ENCODE assay signal across 23 cellular contexts in genomic region chr5:11793396-11793795, GRCh38.
DNase-seq lines count a peak whose midpoint lies in the region; ATAC-seq, FAIRE-seq and TF ChIP-seq lines count a peak whose summit lies in the region.
"Had no signal": no experiment of that assay in that cellular context is flagged by ENCODE, and none has a peak within 500 bp of the region (broad histone marks: within the 10 kb centered on the region; RNA-seq: fewer than 3 reads in every experiment).

No MANE protein-coding gene starts in this region.

- peak; percentile 64 for FAIRE-seq in bronchial epithelial cell (lab: Jason Lieb, UNC)
- FAIRE-seq: A204.1, D721Med, GM12891, GM18507 had no signal

- DNase-seq in G401 (ENCODE audit: low spot score): peak; percentile 90
- peak; percentile 82 for DNase-seq in NCI-H446 treated with DMSO at 0.1 percent for 48 hours (lab: John Stamatoyannopoulos, UW)
- DNase-seq in bronchial epithelial cell (ENCODE audit: low read depth): no peak
- no peak for DNase-seq in activated CD4-positive, alpha-beta T cell treated with anti-CD3 and anti-CD28 coated beads for 36 hours
- DNase-seq in stimulated activated naive CD4-positive, alpha-beta T cell treated with Interleukin-2 at 50 U/mL for 16 hours (lab: John Stamatoyannopoulos, UW): no peak
- DNase-seq: AML-193; BE2C; CD4-positive, alpha-beta T cell; CD8-positive, alpha-beta memory T cell; DMS 273 treated with DMSO at 0.1 percent for 48 hours; DMS79; EL; GF-D8; H9 had no signal

- CTCF ChIA-PET in activated CD4-positive, alpha-beta T cell treated with anti-CD3 and anti-CD28 coated beads for 36 hours (lab: Charles Lee): no interaction called here

- no peak for TF ChIP-seq CTCF in bronchial epithelial cell (IDR thresholded peaks at IDR 0.05; ENCODE audit: insufficient read depth, low read length, severe bottlenecking)

- H3K4me3 Mint-ChIP-seq in activated CD4-positive, alpha-beta T cell treated with anti-CD3 and anti-CD28 coated beads for 36 hours: no peak overlapping the region
- H3K4me3 Mint-ChIP-seq: CD14-positive monocyte; CD4-positive, alpha-beta T cell; CD8-positive, alpha-beta memory T cell; GM23338; H9 had no signal

- POLR2A ChIA-PET in activated CD4-positive, alpha-beta T cell treated with anti-CD3 and anti-CD28 coated beads for 36 hours (lab: Charles Lee): no interaction called here

- no peaks in the 10 kb centered on the region for H3K36me3 Mint-ChIP-seq in activated CD4-positive, alpha-beta T cell treated with anti-CD3 and anti-CD28 coated beads for 36 hours (ENCODE audit: low read depth)
- H3K36me3 Mint-ChIP-seq: CD14-positive monocyte; CD8-positive, alpha-beta memory T cell had no signal

- no peaks in the 10 kb centered on the region for H3K4me1 Mint-ChIP-seq in activated CD4-positive, alpha-beta T cell treated with anti-CD3 and anti-CD28 coated beads for 36 hours
- H3K4me1 Mint-ChIP-seq: CD14-positive monocyte; CD8-positive, alpha-beta memory T cell had no signal

- H3K36me3 ChIP-seq in bronchial epithelial cell (ENCODE audit: control insufficient read depth, insufficient read depth, low read length): no peaks in the 10 kb centered on the region
- H3K36me3 ChIP-seq: BE2C; BLaER1 treated with 17β-estradiol and CSF1 and Interleukin-3, amounts not matched to agents 10 nM and 100 nM had no signal

- intact Hi-C loops in activated CD4-positive, alpha-beta T cell treated with anti-CD3 and anti-CD28 coated beads for 36 hours (cut with DNase I, micrococcal nuclease): no loop called here

- H3K27me3 ChIP-seq in bronchial epithelial cell (ENCODE audit: control insufficient read depth, insufficient read depth, low read length): no peaks in the 10 kb centered on the region
- H3K27me3 ChIP-seq: BE2C; BLaER1 treated with 17β-estradiol and CSF1 and Interleukin-3, amounts not matched to agents 10 nM and 100 nM had no signal

- no peak overlapping the region for H3K27ac Mint-ChIP-seq in activated CD4-positive, alpha-beta T cell treated with anti-CD3 and anti-CD28 coated beads for 36 hours
- H3K27ac Mint-ChIP-seq: CD14-positive monocyte; CD4-positive, alpha-beta T cell; CD8-positive, alpha-beta memory T cell; GM23338; H9 had no signal

- no peak overlapping the region for H3K4me3 ChIP-seq in bronchial epithelial cell (ENCODE audit: low read depth, low read length)
- H3K4me3 ChIP-seq: BLaER1 treated with 17β-estradiol and CSF1 and Interleukin-3, amounts not matched to agents 10 nM and 100 nM; GM23338 had no signal

- H3K9me3 Mint-ChIP-seq in activated CD4-positive, alpha-beta T cell treated with anti-CD3 and anti-CD28 coated beads for 36 hours (ENCODE audit: low read depth): peaks cover 5% of the 10 kb centered on the region
- H3K9me3 Mint-ChIP-seq: CD4-positive, alpha-beta T cell; GM23338; H9 had no signal

- ATAC-seq in HG03342 (IDR thresholded peaks at IDR 0.05; ENCODE audit: unreplicated experiment): no peak
- ATAC-seq in activated CD4-positive, alpha-beta T cell treated with anti-CD3 and anti-CD28 coated beads for 36 hours: no peak
- ATAC-seq: GM23338, HCT116 had no signal

- no peaks in the 10 kb centered on the region for H3K27me3 Mint-ChIP-seq in activated CD4-positive, alpha-beta T cell treated with anti-CD3 and anti-CD28 coated beads for 36 hours
- H3K27me3 Mint-ChIP-seq: CD4-positive, alpha-beta T cell; CD8-positive, alpha-beta memory T cell had no signal

- in situ Hi-C loops in G401 (cut with HindIII; ENCODE audit: low sequenced_read_pairs): no loop called here

Comparison
In these comparisons a context has a peak if more than half of its experiments do, and no peak if none do; other contexts are left out.
1. DNase-seq: peak in G401 (single experiment) and NCI-H446 treated with DMSO at 0.1 percent for 48 hours (single experiment); none in bronchial epithelial cell (single experiment), activated CD4-positive, alpha-beta T cell treated with anti-CD3 and anti-CD28 coated beads for 36 hours (single experiment) and stimulated activated naive CD4-positive, alpha-beta T cell treated with Interleukin-2 at 50 U/mL for 16 hours (single experiment).